In genomic region chr16:57478396-57479024, GRCh38 we compare ENCODE assay signal across 8 cellular contexts. TPM values are rescaled to one million over a fixed set of nuclear protein-coding genes. Genes with fewer than 3 reads are reported as not detected.
DNase-seq lines count a peak whose midpoint lies in the region; ATAC-seq and TF ChIP-seq lines count a peak whose summit lies in the region.
"Had no signal": no experiment of that assay in that cellular context is flagged by ENCODE, and none has a peak within 500 bp of the region (broad histone marks: within the 10 kb centered on the region; RNA-seq: fewer than 3 reads in every experiment).

No MANE protein-coding gene starts in this region.

- H4K20me1 ChIP-seq in Loucy (ENCODE audit: insufficient read depth, low read length, poor library complexity, severe bottlenecking), result no peaks in the 10 kb centered on the region

- no peaks in the 10 kb centered on the region for H3K9me3 Mint-ChIP-seq in stimulated activated memory B cell treated with anti-CD40 and anti-IgM and Interleukin-4, amounts not matched to agents 10 μg/mL and 1 μg/mL and 100 μg/mL, for 72 hours

- no peaks in the 10 kb centered on the region for H3K36me3 Mint-ChIP-seq in stimulated activated memory B cell treated with anti-CD40 and anti-IgM and Interleukin-4, amounts not matched to agents 10 μg/mL and 1 μg/mL and 100 μg/mL, for 72 hours

- H3K4me3 ChIP-seq in Loucy (ENCODE audit: low read length, poor library complexity, severe bottlenecking) (no peak overlapping the region), fibroblast of villous mesenchyme (ENCODE audit: low read depth, low read length) (peak overlapping the region; percentile 64)

- no peaks in the 10 kb centered on the region for H3K9me3 ChIP-seq in Loucy (ENCODE audit: insufficient read depth, low read depth, low read length)

- H3K27ac Mint-ChIP-seq in stimulated activated memory B cell treated with anti-CD40 and anti-IgM and Interleukin-4, amounts not matched to agents 10 μg/mL and 1 μg/mL and 100 μg/mL, for 72 hours, result peak overlapping the region; percentile 24

- no peak for TF ChIP-seq CTCF in Loucy (conservative IDR thresholded peaks at IDR 0.05; ENCODE audit: low read length)
- TF ChIP-seq CTCF in fibroblast of villous mesenchyme (IDR thresholded peaks at IDR 0.05; ENCODE audit: insufficient read depth, low read depth, low read length), result no peak

- peaks cover 50% of the 10 kb centered on the region for H3K4me1 Mint-ChIP-seq in stimulated activated memory B cell treated with anti-CD40 and anti-IgM and Interleukin-4, amounts not matched to agents 10 μg/mL and 1 μg/mL and 100 μg/mL, for 72 hours

- no peaks in the 10 kb centered on the region for H3K79me2 ChIP-seq in Loucy (ENCODE audit: insufficient read depth, low read length)

- H3K27me3 ChIP-seq in Loucy (ENCODE audit: insufficient read depth, low read length, poor library complexity, severe bottlenecking), result no peaks in the 10 kb centered on the region

- peaks cover 45% of the 10 kb centered on the region for H3K4me1 ChIP-seq in Loucy (ENCODE audit: insufficient read depth, low read length, poor library complexity, severe bottlenecking)

- peak; percentile 55 for ATAC-seq in stimulated activated memory B cell treated with anti-CD40 and anti-IgM and Interleukin-4, amounts not matched to agents 10 μg/mL and 1 μg/mL and 100 μg/mL, for 72 hours

- H3K36me3 ChIP-seq in Loucy (ENCODE audit: insufficient read depth, low read length), result peaks cover 12% of the 10 kb centered on the region; the same call in 1 of the 2 replicates

- peak overlapping the region; percentile 75 for H3K4me3 Mint-ChIP-seq in stimulated activated memory B cell treated with anti-CD40 and anti-IgM and Interleukin-4, amounts not matched to agents 10 μg/mL and 1 μg/mL and 100 μg/mL, for 72 hours

- H3K4me2 ChIP-seq in Loucy (ENCODE audit: low read depth, low read length, poor library complexity, severe bottlenecking), result no peak overlapping the region

- no peaks in the 10 kb centered on the region for H3K9me2 ChIP-seq in Loucy (replicated peaks; ENCODE audit: low read depth, low read length)

- H3F3A ChIP-seq in Loucy (ENCODE audit: low read depth), result no peaks in the 10 kb centered on the region

- DNase-seq in fibroblast of villous mesenchyme (ENCODE audit: low read depth) (no peak), superior temporal gyrus (ENCODE audit: extremely low spot score) (no peak), cerebellum (ENCODE audit: low spot score) (no peak), T-helper 1 cell (no peak)
- DNase-seq: activated CD4-positive, alpha-beta T cell treated with anti-CD3 and anti-CD28 coated beads, Interleukin-2, amount 50 U/mL, for 48 hours; NCI-H1092 had no signal

- H3K27me3 Mint-ChIP-seq in stimulated activated memory B cell treated with anti-CD40 and anti-IgM and Interleukin-4, amounts not matched to agents 10 μg/mL and 1 μg/mL and 100 μg/mL, for 72 hours, result peaks cover 29% of the 10 kb centered on the region

- peak overlapping the region; percentile 47 for H3K9ac ChIP-seq in Loucy (ENCODE audit: low read depth, low read length, poor library complexity, severe bottlenecking)

- no peak overlapping the region for H2AFZ ChIP-seq in Loucy (ENCODE audit: low read length)

RNA-seq across cellular contexts. Expression of gene DOK4, which starts 7.8 kb away (rescaled TPM):
- 34.5 and 40.2 TPM in 2 replicates for total RNA-seq in fibroblast of villous mesenchyme
- total RNA-seq in cerebellum, result 29.5 TPM

RNA-seq across cellular contexts. Expression of gene POLR2C, which starts 16.0 kb away (rescaled TPM):
- total RNA-seq in fibroblast of villous mesenchyme (118 and 128 TPM in 2 replicates), cerebellum (52.8 TPM)

RNA-seq across cellular contexts. Expression of gene COQ9, which starts 31.2 kb away (rescaled TPM):
- total RNA-seq in fibroblast of villous mesenchyme (31.2 and 44.5 TPM in 2 replicates), cerebellum (43.2 TPM)

RNA-seq across cellular contexts. Expression of gene CIAPIN1, which starts 31.3 kb away (rescaled TPM):
- 58.6 and 62.6 TPM in 2 replicates for total RNA-seq in fibroblast of villous mesenchyme
- 47.6 TPM for total RNA-seq in cerebellum

RNA-seq across cellular contexts. Expression of gene CCDC102A, which starts 57.9 kb away (rescaled TPM):
- total RNA-seq in fibroblast of villous mesenchyme, result 11.6 and 15.1 TPM in 2 replicates
- total RNA-seq in cerebellum, result 1.9 TPM
